In the genomic region with DNA sequence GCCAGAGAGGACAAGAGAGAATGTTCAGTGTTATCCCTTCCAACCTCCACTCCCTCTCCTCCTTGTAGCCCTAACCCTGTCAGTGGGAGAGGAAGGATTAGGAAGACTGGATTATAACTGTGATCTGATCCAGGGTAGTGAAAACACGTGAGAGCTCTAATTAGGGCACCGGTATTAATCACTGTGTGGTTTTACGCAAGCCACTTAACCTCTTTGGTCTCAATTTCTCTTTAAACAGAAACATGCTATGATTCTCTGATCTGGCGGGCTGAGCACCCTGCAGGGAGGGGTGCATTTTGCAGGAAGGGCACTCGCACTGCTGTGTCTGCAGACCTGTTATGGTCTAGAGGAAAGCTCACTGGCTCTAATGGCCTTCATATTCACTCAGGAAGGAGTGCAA, we compare ENCODE assay signal across 1 cellular context.
TF ChIP-seq lines count a peak whose summit lies in the region.

No MANE protein-coding gene starts in this region.

TF ChIP-seq in WTC11, 78 proteins besides CTCF, POLR2A, EP300 and RAD21:
- no peak for TF ChIP-seq ARID4B (CRISPR knock-in tag; IDR thresholded peaks at IDR 0.05; ENCODE audit: borderline replicate concordance)
- TF ChIP-seq TCF7 (CRISPR knock-in tag; IDR thresholded peaks at IDR 0.05; ENCODE audit: low read depth) = no peak
- no peak for TF ChIP-seq KAT7 (CRISPR knock-in tag; IDR thresholded peaks at IDR 0.05; ENCODE audit: borderline replicate concordance)
- TF ChIP-seq, protein P1, sequence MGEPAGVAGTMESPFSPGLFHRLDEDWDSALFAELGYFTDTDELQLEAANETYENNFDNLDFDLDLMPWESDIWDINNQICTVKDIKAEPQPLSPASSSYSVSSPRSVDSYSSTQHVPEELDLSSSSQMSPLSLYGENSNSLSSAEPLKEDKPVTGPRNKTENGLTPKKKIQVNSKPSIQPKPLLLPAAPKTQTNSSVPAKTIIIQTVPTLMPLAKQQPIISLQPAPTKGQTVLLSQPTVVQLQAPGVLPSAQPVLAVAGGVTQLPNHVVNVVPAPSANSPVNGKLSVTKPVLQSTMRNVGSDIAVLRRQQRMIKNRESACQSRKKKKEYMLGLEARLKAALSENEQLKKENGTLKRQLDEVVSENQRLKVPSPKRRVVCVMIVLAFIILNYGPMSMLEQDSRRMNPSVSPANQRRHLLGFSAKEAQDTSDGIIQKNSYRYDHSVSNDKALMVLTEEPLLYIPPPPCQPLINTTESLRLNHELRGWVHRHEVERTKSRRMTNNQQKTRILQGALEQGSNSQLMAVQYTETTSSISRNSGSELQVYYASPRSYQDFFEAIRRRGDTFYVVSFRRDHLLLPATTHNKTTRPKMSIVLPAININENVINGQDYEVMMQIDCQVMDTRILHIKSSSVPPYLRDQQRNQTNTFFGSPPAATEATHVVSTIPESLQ (CRISPR knock-in tag; IDR thresholded peaks at IDR 0.05) = no peak
- TF ChIP-seq, protein P2, sequence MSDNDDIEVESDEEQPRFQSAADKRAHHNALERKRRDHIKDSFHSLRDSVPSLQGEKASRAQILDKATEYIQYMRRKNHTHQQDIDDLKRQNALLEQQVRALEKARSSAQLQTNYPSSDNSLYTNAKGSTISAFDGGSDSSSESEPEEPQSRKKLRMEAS (CRISPR knock-in tag; IDR thresholded peaks at IDR 0.05) = no peak
- TF ChIP-seq, protein P3, sequence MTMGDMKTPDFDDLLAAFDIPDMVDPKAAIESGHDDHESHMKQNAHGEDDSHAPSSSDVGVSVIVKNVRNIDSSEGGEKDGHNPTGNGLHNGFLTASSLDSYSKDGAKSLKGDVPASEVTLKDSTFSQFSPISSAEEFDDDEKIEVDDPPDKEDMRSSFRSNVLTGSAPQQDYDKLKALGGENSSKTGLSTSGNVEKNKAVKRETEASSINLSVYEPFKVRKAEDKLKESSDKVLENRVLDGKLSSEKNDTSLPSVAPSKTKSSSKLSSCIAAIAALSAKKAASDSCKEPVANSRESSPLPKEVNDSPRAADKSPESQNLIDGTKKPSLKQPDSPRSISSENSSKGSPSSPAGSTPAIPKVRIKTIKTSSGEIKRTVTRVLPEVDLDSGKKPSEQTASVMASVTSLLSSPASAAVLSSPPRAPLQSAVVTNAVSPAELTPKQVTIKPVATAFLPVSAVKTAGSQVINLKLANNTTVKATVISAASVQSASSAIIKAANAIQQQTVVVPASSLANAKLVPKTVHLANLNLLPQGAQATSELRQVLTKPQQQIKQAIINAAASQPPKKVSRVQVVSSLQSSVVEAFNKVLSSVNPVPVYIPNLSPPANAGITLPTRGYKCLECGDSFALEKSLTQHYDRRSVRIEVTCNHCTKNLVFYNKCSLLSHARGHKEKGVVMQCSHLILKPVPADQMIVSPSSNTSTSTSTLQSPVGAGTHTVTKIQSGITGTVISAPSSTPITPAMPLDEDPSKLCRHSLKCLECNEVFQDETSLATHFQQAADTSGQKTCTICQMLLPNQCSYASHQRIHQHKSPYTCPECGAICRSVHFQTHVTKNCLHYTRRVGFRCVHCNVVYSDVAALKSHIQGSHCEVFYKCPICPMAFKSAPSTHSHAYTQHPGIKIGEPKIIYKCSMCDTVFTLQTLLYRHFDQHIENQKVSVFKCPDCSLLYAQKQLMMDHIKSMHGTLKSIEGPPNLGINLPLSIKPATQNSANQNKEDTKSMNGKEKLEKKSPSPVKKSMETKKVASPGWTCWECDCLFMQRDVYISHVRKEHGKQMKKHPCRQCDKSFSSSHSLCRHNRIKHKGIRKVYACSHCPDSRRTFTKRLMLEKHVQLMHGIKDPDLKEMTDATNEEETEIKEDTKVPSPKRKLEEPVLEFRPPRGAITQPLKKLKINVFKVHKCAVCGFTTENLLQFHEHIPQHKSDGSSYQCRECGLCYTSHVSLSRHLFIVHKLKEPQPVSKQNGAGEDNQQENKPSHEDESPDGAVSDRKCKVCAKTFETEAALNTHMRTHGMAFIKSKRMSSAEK (CRISPR knock-in tag; IDR thresholded peaks at IDR 0.05; ENCODE audit: borderline replicate concordance) = no peak
- no peak for TF ChIP-seq ESRRA (CRISPR knock-in tag; IDR thresholded peaks at IDR 0.05; ENCODE audit: borderline replicate concordance)
- no peak for TF ChIP-seq NR1H2 (CRISPR knock-in tag; IDR thresholded peaks at IDR 0.05)
- no peak for TF ChIP-seq CREM (CRISPR knock-in tag; IDR thresholded peaks at IDR 0.05)
- TF ChIP-seq ETV6 (CRISPR knock-in tag; IDR thresholded peaks at IDR 0.05) = no peak
- no peak for TF ChIP-seq FOXK1 (CRISPR knock-in tag; IDR thresholded peaks at IDR 0.05)
- TF ChIP-seq FOXP4 (CRISPR knock-in tag; IDR thresholded peaks at IDR 0.05) = no peak
- TF ChIP-seq ZNF671 (CRISPR knock-in tag; IDR thresholded peaks at IDR 0.05) = no peak
- TF ChIP-seq ELF4 (CRISPR knock-in tag; IDR thresholded peaks at IDR 0.05; ENCODE audit: low read depth) = no peak
